13 cellular contexts compared by ENCODE assay signal in genomic region chr7:40003586-40003985, GRCh38. TPM values are rescaled to one million over a fixed set of nuclear protein-coding genes. Genes with fewer than 3 reads are reported as not detected.
DNase-seq lines count a peak whose midpoint lies in the region; ATAC-seq and TF ChIP-seq lines count a peak whose summit lies in the region.
"Had no signal": no experiment of that assay in that cellular context is flagged by ENCODE, and none has a peak within 500 bp of the region (broad histone marks: within the 10 kb centered on the region; RNA-seq: fewer than 3 reads in every experiment).

No MANE protein-coding gene starts in this region.

- H2BK120ac ChIP-seq in mesenchymal stem cell (ENCODE audit: low read depth, low read length): no peak overlapping the region

- H3K36me3 Mint-ChIP-seq in CD14-positive monocyte (peaks cover 35 to 58% of the 10 kb centered on the region in 2 donors), T-helper 17 cell (ENCODE audit: low read depth) (peaks cover 6% of the 10 kb centered on the region), immature natural killer cell (peaks cover 5 to 11% (median 9%) of the 10 kb centered on the region in 3 donors), progenitor cell of endocrine pancreas (ENCODE audit: insufficient read depth) (peaks cover 6% of the 10 kb centered on the region)

- H3K4me2 ChIP-seq in mesenchymal stem cell (ENCODE audit: low read length, poor library complexity, severe bottlenecking): no peak overlapping the region

- H3K9ac ChIP-seq in colonic mucosa (ENCODE audit: low read depth in 2 of 2, low read length in 2 of 2): no peak overlapping the region
- H3K9ac ChIP-seq in mesenchymal stem cell (ENCODE audit: low read length): no peak overlapping the region

- H3K4me3 ChIP-seq in colonic mucosa (no peak overlapping the region), mesenchymal stem cell (ENCODE audit: insufficient read depth in 1 of 2, low read depth in 1 of 2, low read length in 2 of 2) (no peak overlapping the region)

- WGBS in mesenchymal stem cell: 93% methylated on average over 3 of the region's 4 CpGs

- H2BK12ac ChIP-seq in mesenchymal stem cell (ENCODE audit: low read length in 2 of 2): no peak overlapping the region

- TF ChIP-seq CTCF in CD14-positive monocyte (IDR thresholded peaks at IDR 0.05) (no peak), progenitor cell of endocrine pancreas (IDR thresholded peaks at IDR 0.05; ENCODE audit: unreplicated experiment) (no peak), colonic mucosa (IDR thresholded peaks at IDR 0.05) (no peak)

- H3K27ac ChIP-seq in colonic mucosa (no peak overlapping the region), mesenchymal stem cell (ENCODE audit: low read length, poor library complexity, severe bottlenecking) (no peak overlapping the region)

- DNase-seq in CD14-positive monocyte (ENCODE audit: low spot score) (no peak), T-helper 17 cell (no peak), immature natural killer cell (no peak), progenitor cell of endocrine pancreas (ENCODE audit: low spot score, unreplicated experiment) (no peak), colonic mucosa (no peak), Ammon's horn (ENCODE audit: low spot score) (no peak), midbrain (lab: John Stamatoyannopoulos, UW) (no peak), mesenchymal stem cell (no peak)
- DNase-seq: DND-41, GDM1, NCI-H1417, NCI-H2029, NCI-H524 had no signal

- H3K9me3 Mint-ChIP-seq in CD14-positive monocyte (no peaks in the 10 kb centered on the region), immature natural killer cell (no peaks in the 10 kb centered on the region), progenitor cell of endocrine pancreas (ENCODE audit: low read depth) (no peaks in the 10 kb centered on the region)

- H3K9me3 ChIP-seq in T-helper 17 cell (ENCODE audit: control insufficient read depth, low read length, poor library complexity, severe bottlenecking) (no peaks in the 10 kb centered on the region), colonic mucosa (no peaks in the 10 kb centered on the region), mesenchymal stem cell (ENCODE audit: control insufficient read depth, low read length) (no peaks in the 10 kb centered on the region)

- H3K36me3 ChIP-seq in colonic mucosa: no peaks in the 10 kb centered on the region
- H3K36me3 ChIP-seq in mesenchymal stem cell (ENCODE audit: control insufficient read depth in 1 of 2, insufficient read depth in 2 of 2, low read depth in 1 of 2, low read length in 2 of 2): peaks cover 2 to 38% of the 10 kb centered on the region in 2 experiments

- H3K4me3 Mint-ChIP-seq in CD14-positive monocyte (no peak overlapping the region), T-helper 17 cell (peak overlapping the region; percentile 75), immature natural killer cell (no peak overlapping the region), progenitor cell of endocrine pancreas (ENCODE audit: low read depth) (no peak overlapping the region)

- intact Hi-C loops in CD14-positive monocyte (cut with micrococcal nuclease) (no loop called here), colonic mucosa (cut with DNase I) (no loop called here)

- no peaks in the 10 kb centered on the region for H3K27me3 Mint-ChIP-seq in CD14-positive monocyte (ENCODE audit: low read depth in 3 of 3)
- no peaks in the 10 kb centered on the region for H3K27me3 Mint-ChIP-seq in T-helper 17 cell
- peaks cover 0 to 7% (median 3%) of the 10 kb centered on the region in 3 donors for H3K27me3 Mint-ChIP-seq in immature natural killer cell (ENCODE audit: low read depth in 3 of 3)
- H3K27me3 Mint-ChIP-seq in progenitor cell of endocrine pancreas: no peaks in the 10 kb centered on the region

- H3K4ac ChIP-seq in mesenchymal stem cell (ENCODE audit: low read depth in 1 of 2, low read length in 2 of 2): no peak overlapping the region

- H3K27me3 ChIP-seq in colonic mucosa: no peaks in the 10 kb centered on the region
- H3K27me3 ChIP-seq in mesenchymal stem cell (ENCODE audit: control insufficient read depth in 1 of 2, insufficient read depth in 1 of 2, low read length in 2 of 2): no peaks in the 10 kb centered on the region

- no peaks in the 10 kb centered on the region for H3K4me1 ChIP-seq in colonic mucosa
- peaks cover 7% of the 10 kb centered on the region for H3K4me1 ChIP-seq in mesenchymal stem cell (ENCODE audit: control insufficient read depth, insufficient read depth, low read depth, low read length)

- H3K79me1 ChIP-seq in mesenchymal stem cell (replicated peaks; ENCODE audit: low read length, poor library complexity, severe bottlenecking): peaks cover 9% of the 10 kb centered on the region

- H3K27ac Mint-ChIP-seq in CD14-positive monocyte (peak overlapping the region in 4 of 7 donors; percentile 13 to 73 (median 14)), T-helper 17 cell (peak overlapping the region; percentile 92), immature natural killer cell (peak overlapping the region in 4 of 6 donors; percentile 2 to 81 (median 38)), progenitor cell of endocrine pancreas (peak overlapping the region; percentile 47)

- no peak overlapping the region for H4K91ac ChIP-seq in mesenchymal stem cell (ENCODE audit: low read length)

- H3K14ac ChIP-seq in mesenchymal stem cell (ENCODE audit: low read length in 2 of 2): no peak overlapping the region

- H4K8ac ChIP-seq in mesenchymal stem cell (ENCODE audit: low read length): no peak overlapping the region

- H2BK5ac ChIP-seq in mesenchymal stem cell (ENCODE audit: low read depth, low read length, poor library complexity, severe bottlenecking): no peak overlapping the region

- no peak overlapping the region for H2BK15ac ChIP-seq in mesenchymal stem cell (ENCODE audit: low read depth, poor library complexity, severe bottlenecking)

- H2AFZ ChIP-seq in mesenchymal stem cell (ENCODE audit: low read depth, low read length): no peak overlapping the region

- no peak overlapping the region for H3K23ac ChIP-seq in mesenchymal stem cell (ENCODE audit: low read length in 2 of 2)

- ATAC-seq in T-helper 17 cell: no peak

- H3K4me1 Mint-ChIP-seq in CD14-positive monocyte (peaks cover 4% of the 10 kb centered on the region), T-helper 17 cell (peaks cover 16% of the 10 kb centered on the region), immature natural killer cell (peaks cover 6 to 29% of the 10 kb centered on the region in 2 donors), progenitor cell of endocrine pancreas (ENCODE audit: low read depth) (peaks cover 10% of the 10 kb centered on the region)

- H3K18ac ChIP-seq in mesenchymal stem cell (ENCODE audit: low read depth in 1 of 2, low read length in 2 of 2): no peak overlapping the region

- no peak overlapping the region for H2AK5ac ChIP-seq in mesenchymal stem cell (ENCODE audit: low read length, severe bottlenecking)

RNA-seq across cellular contexts. Expression of gene CDK13, which starts 53.5 kb away (rescaled TPM):
- polyA plus RNA-seq in CD14-positive monocyte: 10 to 100 TPM in 1 of 2 donors, 1 to 10 TPM in 1; 8.8 to 11.2 TPM
- total RNA-seq in T-helper 17 cell: 100 to 1,000 TPM; 116 to 136 TPM
- 10 to 100 TPM; 19.1 to 58.3 (median 22.6) TPM for polyA plus RNA-seq in immature natural killer cell
- total RNA-seq in progenitor cell of endocrine pancreas: 74.3 and 75.5 TPM in 2 replicates
- 10 to 100 TPM; 42.3 to 45.2 TPM for total RNA-seq in colonic mucosa
- polyA plus RNA-seq in mesenchymal stem cell (2013, experiment 1 of 2): 22.4 TPM
- polyA plus RNA-seq in mesenchymal stem cell (2013, experiment 2 of 2): 21.1 TPM

Comparison
In these comparisons a context has a peak if more than half of its experiments do, and no peak if none do; other contexts are left out.
1. H3K27ac Mint-ChIP-seq: peak in every context shown above with its lines; median percentile 92 in T-helper 17 cell; 47 in progenitor cell of endocrine pancreas; 38 in immature natural killer cell; 14 in CD14-positive monocyte.